Comparison of ENCODE assay signal across 15 cellular contexts in the genomic region with DNA sequence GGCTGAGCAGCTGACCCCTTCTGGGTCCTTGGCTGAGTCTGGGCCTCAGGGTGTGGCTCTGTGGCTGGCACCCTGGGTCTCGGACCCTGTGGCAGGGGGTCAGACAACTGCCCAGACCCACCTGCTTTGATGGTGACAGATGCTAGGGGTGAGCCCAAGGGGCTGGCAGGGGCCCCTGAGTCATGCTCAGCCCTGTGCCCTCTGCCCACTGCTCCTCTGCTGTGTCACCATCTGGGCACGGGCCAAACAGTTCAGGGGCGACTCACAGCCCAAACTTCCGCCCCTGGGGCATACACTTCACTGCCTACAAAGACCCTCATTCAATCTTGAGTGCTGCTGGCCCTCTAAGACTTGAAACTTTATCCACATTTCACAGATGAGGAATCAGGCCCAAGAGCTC. TPM values are rescaled to one million over a fixed set of nuclear protein-coding genes. Genes with fewer than 3 reads are reported as not detected.
DNase-seq lines count a peak whose midpoint lies in the region; ATAC-seq, FAIRE-seq and TF ChIP-seq lines count a peak whose summit lies in the region.
"Had no signal": no experiment of that assay in that cellular context is flagged by ENCODE, and none has a peak within 500 bp of the region (broad histone marks: within the 10 kb centered on the region; RNA-seq: fewer than 3 reads in every experiment).

No MANE protein-coding gene starts in this region.

- H3K9me3 ChIP-seq in neuronal stem cell (replicated peaks in 1 of 2; ENCODE audit: control insufficient read depth in 2 of 2, insufficient read depth in 1 of 2, low read depth in 1 of 2, low read length in 2 of 2) = no peaks in the 10 kb centered on the region
- H3K9me3 ChIP-seq: vagina had no signal

- peak overlapping the region in 1 of 59 donors; percentile 12 for H3K4me3 ChIP-seq in dorsolateral prefrontal cortex
- H3K4me3 ChIP-seq in neuronal stem cell (ENCODE audit: low read length in 2 of 2) = no peak overlapping the region
- no peak overlapping the region for H3K4me3 ChIP-seq in GM23338
- H3K4me3 ChIP-seq: vagina had no signal

- no peak overlapping the region for H4K91ac ChIP-seq in neuronal stem cell (ENCODE audit: low read depth, low read length, poor library complexity)

- H3K27ac ChIP-seq in dorsolateral prefrontal cortex = peak overlapping the region in 55 of 59 donors; percentile 10 to 96 (median 90)
- H3K27ac ChIP-seq in neuronal stem cell (replicated peaks; ENCODE audit: low read length) = no peak overlapping the region
- no peak overlapping the region for H3K27ac ChIP-seq in GM23338 (ENCODE audit: low read depth)
- H3K27ac ChIP-seq: vagina had no signal

- H2AFZ ChIP-seq in neuronal stem cell (ENCODE audit: low read length) = no peak overlapping the region
- no peak overlapping the region for H2AFZ ChIP-seq in GM23338

- no peak for TF ChIP-seq CTCF in dorsolateral prefrontal cortex (IDR thresholded peaks at IDR 0.05 in 54 of 56, conservative IDR thresholded peaks at IDR 0.05 in 2 of 56; ENCODE audit: low read depth in 1 of 56, partially characterized antibody in 56 of 56)
- no peak for TF ChIP-seq CTCF in GM23338 (conservative IDR thresholded peaks at IDR 0.05; ENCODE audit: low read depth in 2 of 2)

- H3K27ac Mint-ChIP-seq in GM23338 = no peak overlapping the region

- H3K27me3 Mint-ChIP-seq in GM23338 (ENCODE audit: insufficient read depth, low read depth, poor library complexity) = peaks cover 14% of the 10 kb centered on the region

- no peaks in the 10 kb centered on the region for H3K9me3 Mint-ChIP-seq in GM23338

- H3K4me2 ChIP-seq in neuronal stem cell (ENCODE audit: insufficient read depth, low read length, poor library complexity, severe bottlenecking) (no peak overlapping the region), GM23338 (no peak overlapping the region)

- intact Hi-C loops in dorsolateral prefrontal cortex (cut with DNase I) = no loop called here

- H2BK12ac ChIP-seq in neuronal stem cell (ENCODE audit: low read length) = peak overlapping the region; percentile 59

- H3K36me3 ChIP-seq in neuronal stem cell (replicated peaks in 1 of 2; ENCODE audit: control insufficient read depth in 2 of 2, insufficient read depth in 2 of 2, low read length in 2 of 2) = no peaks in the 10 kb centered on the region
- H3K36me3 ChIP-seq in GM23338 (ENCODE audit: insufficient read depth) = no peaks in the 10 kb centered on the region
- H3K36me3 ChIP-seq: vagina had no signal

- no peaks in the 10 kb centered on the region for H3K9me2 ChIP-seq in GM23338 (ENCODE audit: insufficient read depth)

- H3K27me3 ChIP-seq in dorsolateral prefrontal cortex = no peaks in the 10 kb centered on the region
- H3K27me3 ChIP-seq in neuronal stem cell (ENCODE audit: control insufficient read depth in 3 of 3, insufficient read depth in 3 of 3, low read depth in 1 of 3, low read length in 3 of 3) = no peaks in the 10 kb centered on the region
- H3K27me3 ChIP-seq in GM23338 (ENCODE audit: insufficient read depth) = no peaks in the 10 kb centered on the region
- H3K27me3 ChIP-seq: vagina had no signal

- TF ChIP-seq EP300 in Ishikawa (IDR thresholded peaks at IDR 0.05; ENCODE audit: borderline replicate concordance) = no peak; the same call in 1 of the 2 replicates

- TF ChIP-seq RAD21 in Ishikawa (IDR thresholded peaks at IDR 0.05; ENCODE audit: low read depth) = no peak

- H3F3A ChIP-seq in GM23338 (replicated peaks; ENCODE audit: low read depth) = no peaks in the 10 kb centered on the region

- H2BK5ac ChIP-seq in neuronal stem cell (ENCODE audit: low read length) = no peak overlapping the region

- no peak overlapping the region for H3K9ac ChIP-seq in neuronal stem cell (ENCODE audit: low read depth, low read length, poor library complexity)

- ATAC-seq in GM23338 = no peak
- ATAC-seq: sciatic nerve had no signal

- H3K79me2 ChIP-seq in GM23338 (replicated peaks; ENCODE audit: insufficient read depth) = no peaks in the 10 kb centered on the region

- H3K4me3 Mint-ChIP-seq in GM23338 = no peak overlapping the region

- peaks cover 17% of the 10 kb centered on the region for H3K4me1 Mint-ChIP-seq in GM23338

- peak overlapping the region; percentile 39 for H2BK15ac ChIP-seq in neuronal stem cell (ENCODE audit: low read length)

- WGBS in neuronal stem cell (ENCODE audit: extremely low coverage in 2 of 2, insufficient read length in 2 of 2, insufficient replicate concordance in 1 of 2), 2 donors = no CpG with 5 or more reads among the region's 4 CpGs

- FAIRE-seq in GM19239 (lab: Jason Lieb, UNC) = no peak

- no peak overlapping the region for H4K8ac ChIP-seq in neuronal stem cell (ENCODE audit: low read depth, low read length)

- H3K4me1 ChIP-seq in neuronal stem cell (ENCODE audit: control insufficient read depth in 2 of 2, insufficient read depth in 1 of 2, low read depth in 1 of 2, low read length in 2 of 2) = peaks cover 25 to 43% of the 10 kb centered on the region in 2 donors
- H3K4me1 ChIP-seq in GM23338 (ENCODE audit: insufficient read depth) = no peaks in the 10 kb centered on the region

- H3K23ac ChIP-seq in neuronal stem cell (ENCODE audit: low read depth, low read length, poor library complexity) = no peak overlapping the region

- no peak overlapping the region for H3K4ac ChIP-seq in neuronal stem cell (ENCODE audit: low read length)

- H3K79me1 ChIP-seq in neuronal stem cell (ENCODE audit: low read depth, low read length) = no peaks in the 10 kb centered on the region

- peak overlapping the region; percentile 58 for H3K18ac ChIP-seq in neuronal stem cell (ENCODE audit: low read length)

- DNase-seq in AG08396 (ENCODE audit: low spot score) = peak; percentile 48
- DNase-seq in dorsolateral prefrontal cortex = no peak
- DNase-seq in neuronal stem cell (ENCODE audit: low spot score) = no peak
- no peak for DNase-seq in GM23338 (ENCODE audit: low spot score)
- DNase-seq in GM19239 (ENCODE audit: insufficient read length, low spot score) = no peak
- no peak for DNase-seq in NCI-H226
- no peak for DNase-seq in ecto neural progenitor cell (ENCODE audit: low spot score)
- DNase-seq: activated T-cell treated with anti-CD3 and anti-CD28 coated beads, Interleukin-2, amount 50 U/mL, for 48 hours; GF-D8; NCI-H1105; NCI-H526 treated with DMSO at 0.1 percent for 48 hours had no signal

- H3K14ac ChIP-seq in neuronal stem cell (ENCODE audit: low read length) = peak overlapping the region; percentile 15

- H2BK120ac ChIP-seq in neuronal stem cell (ENCODE audit: low read depth, low read length) = no peak overlapping the region

- peak overlapping the region; percentile 95 for H2AK5ac ChIP-seq in neuronal stem cell (ENCODE audit: low read depth, low read length)

- H3K36me3 Mint-ChIP-seq in GM23338 (ENCODE audit: low read depth) = no peaks in the 10 kb centered on the region

- H4K20me1 ChIP-seq in GM23338 (replicated peaks; ENCODE audit: insufficient read depth) = no peaks in the 10 kb centered on the region

TF ChIP-seq in Ishikawa, 13 proteins besides CTCF, POLR2A, EP300 and RAD21:
- no peak for TF ChIP-seq TCF12 (IDR thresholded peaks at IDR 0.05; ENCODE audit: low read depth)
- peak; percentile 34 for TF ChIP-seq NFIC (IDR thresholded peaks at IDR 0.05)
- TF ChIP-seq CREB1 (IDR thresholded peaks at IDR 0.05; ENCODE audit: low read depth) = no peak
- no peak for TF ChIP-seq YY1 (IDR thresholded peaks at IDR 0.05; ENCODE audit: low read depth)
- TF ChIP-seq TEAD4 (IDR thresholded peaks at IDR 0.05) = no peak
- 0 out of 2 replicates have a peak, but pooled peaks have one; percentile 34 for TF ChIP-seq ZBTB7A (IDR thresholded peaks at IDR 0.05; ENCODE audit: low read depth)

TF ChIP-seq in GM23338, 12 proteins besides CTCF, POLR2A, EP300 and RAD21 (continues in another document):
- TF ChIP-seq POLR2AphosphoS5 (IDR thresholded peaks at IDR 0.05; ENCODE audit: low read depth) (no peak), ZNF331 (CRISPR knock-in tag; IDR thresholded peaks at IDR 0.05; ENCODE audit: low read depth) (no peak), CREB1 (CRISPR knock-in tag; IDR thresholded peaks at IDR 0.05; ENCODE audit: low read depth) (no peak), EZH2phosphoT487 (IDR thresholded peaks at IDR 0.05; ENCODE audit: unreplicated experiment) (no peak)

RNA-seq across cellular contexts. Expression of gene ADGRG1, which starts 5.7 kb away (rescaled TPM):
- 100 to 1,000 TPM in 117 of 120 experiments, 10 to 100 TPM in 3; 82.9 to 344 (median 153) TPM for total RNA-seq in dorsolateral prefrontal cortex
- 127 TPM for polyA plus RNA-seq in neuronal stem cell (2013, experiment 1 of 2)
- polyA plus RNA-seq in neuronal stem cell (2013, experiment 2 of 2) = 124 TPM
- total RNA-seq in GM23338 (2014; rRNA removed; shearing (Covaris generic)) = 0.12 and 0.14 TPM in 2 replicates
- 0.09 and 0.47 TPM in 2 replicates for polyA plus RNA-seq in GM23338 (2016; fragmentation: Nextera tagmentation; extraction: Ambion mirVana)

RNA-seq across cellular contexts. Expression of gene ADGRG3, which starts 33.9 kb away (rescaled TPM):
- total RNA-seq in dorsolateral prefrontal cortex = 1 to 10 TPM in 31 of 120 experiments, under 1 TPM in 54, not detected in 35; 0.11 to 5.1 (median 0.77) TPM
- 0.25 TPM for polyA plus RNA-seq in neuronal stem cell (2013, experiment 1 of 2)
- polyA plus RNA-seq in neuronal stem cell (2013, experiment 2 of 2) = 0.33 TPM
- not detected in 2 replicates for total RNA-seq in GM23338 (2014; rRNA removed; shearing (Covaris generic))
- not detected in 2 replicates for polyA plus RNA-seq in GM23338 (2016; fragmentation: Nextera tagmentation; extraction: Ambion mirVana)
- polyA plus RNA-seq: BJ had no signal

Comparison
In these comparisons a context has a peak if more than half of its experiments do, and no peak if none do; other contexts are left out.
1. H3K27ac ChIP-seq: peak in dorsolateral prefrontal cortex (55 of 59); none in neuronal stem cell (single experiment) and GM23338 (single experiment).
2. RNA of gene ADGRG1, which starts 5.7 kb away (total RNA-seq): 82.9 to 344 TPM in dorsolateral prefrontal cortex; 0.12 to 0.14 TPM in GM23338; every median in the first group is over 10 times any median in the second.